Comparison of ENCODE assay signal across 19 cellular contexts in genomic region chr13:113791761-113792160, GRCh38. TPM values are rescaled to one million over a fixed set of nuclear protein-coding genes. Genes with fewer than 3 reads are reported as not detected.
A peak's percentile ranks its signal among the peaks of the same experiment; 100 is the strongest.
DNase-seq lines count a peak whose midpoint lies in the region; ATAC-seq and TF ChIP-seq lines count a peak whose summit lies in the region.
"Had no signal": no experiment of that assay in that cellular context is flagged by ENCODE, and none has a peak within 500 bp of the region (broad histone marks: within the 10 kb centered on the region; RNA-seq: fewer than 3 reads in every experiment).

No MANE protein-coding gene starts in this region.

- H3K4me1 ChIP-seq in heart right ventricle: no peaks in the 10 kb centered on the region
- H3K4me1 ChIP-seq in osteoblast (ENCODE audit: insufficient read depth, low read length): peaks cover under 1% of the 10 kb centered on the region
- H3K4me1 ChIP-seq in upper lobe of right lung: no peaks in the 10 kb centered on the region
- no peaks in the 10 kb centered on the region for H3K4me1 ChIP-seq in CD8-positive, alpha-beta T cell (ENCODE audit: insufficient read depth, low read length)
- H3K4me1 ChIP-seq: A549 had no signal

- intact Hi-C loops in left ventricle myocardium superior (cut with micrococcal nuclease): no loop called here
- intact Hi-C loops in heart right ventricle (cut with DNase I): no loop called here
- intact Hi-C loops in upper lobe of right lung (cut with DNase I): no loop called here
- intact Hi-C loops in CD8-positive, alpha-beta T cell (cut with DNase I, micrococcal nuclease): no loop called here

- H3K27ac ChIP-seq in heart right ventricle (no peak overlapping the region), osteoblast (ENCODE audit: low read depth, low read length) (no peak overlapping the region), upper lobe of right lung (no peak overlapping the region)
- no peak overlapping the region for H3K27ac ChIP-seq in CD8-positive, alpha-beta T cell (ENCODE audit: low read depth, low read length)
- H3K27ac ChIP-seq: 22Rv1, A549, C4-2B had no signal

- H3K27ac Mint-ChIP-seq in CD8-positive, alpha-beta T cell: no peak overlapping the region
- H3K27ac Mint-ChIP-seq: CD4-positive, alpha-beta memory T cell; H9 had no signal

- no peak for ATAC-seq in left ventricle myocardium superior
- ATAC-seq in heart right ventricle: no peak
- ATAC-seq in upper lobe of right lung: no peak
- ATAC-seq in CD8-positive, alpha-beta T cell: no peak
- ATAC-seq: A549, HepG2 had no signal

- CTCF ChIA-PET in CD8-positive, alpha-beta T cell (lab: Charles Lee): no interaction called here

- H3K36me3 ChIP-seq in heart right ventricle: peaks cover 0 to 21% (median 0%) of the 10 kb centered on the region in 9 donors
- no peaks in the 10 kb centered on the region for H3K36me3 ChIP-seq in osteoblast (ENCODE audit: insufficient read depth, low read length)
- H3K36me3 ChIP-seq in upper lobe of right lung: no peaks in the 10 kb centered on the region
- H3K36me3 ChIP-seq in CD8-positive, alpha-beta T cell (ENCODE audit: insufficient read depth, low read length): no peaks in the 10 kb centered on the region

- POLR2A ChIA-PET in CD8-positive, alpha-beta T cell (lab: Charles Lee): no interaction called here

- peak; percentile 8 for DNase-seq in activated CD8-positive, alpha-beta memory T cell treated with anti-CD3 and anti-CD28 coated beads, Interleukin-2, amount 50 U/mL, for 4 hours
- DNase-seq in activated CD8-positive, alpha-beta memory T cell treated with anti-CD3 and anti-CD28 coated beads, Interleukin-2, amount 50 U/mL, for 48 hours: no peak
- DNase-seq in left ventricle myocardium superior (peak; percentile 9), heart right ventricle (no peak), osteoblast (ENCODE audit: insufficient read length, low spot score, missing footprints) (peak; percentile 73), upper lobe of right lung (peak; percentile 23), mesenteric fat pad (ENCODE audit: low spot score) (no peak)
- DNase-seq in CD8-positive, alpha-beta T cell: no peak
- DNase-seq: AML-193; Calu3; CD4-positive, alpha-beta memory T cell; DMS79 treated with DMSO at 0.1 percent for 48 hours; GF-D8; GOT3; H9 had no signal

- H2AFZ ChIP-seq in osteoblast (ENCODE audit: low read length): no peak overlapping the region

- no peaks in the 10 kb centered on the region for H3K4me1 Mint-ChIP-seq in CD8-positive, alpha-beta T cell (ENCODE audit: low read depth)
- H3K4me1 Mint-ChIP-seq: CD4-positive, alpha-beta memory T cell had no signal

- no peaks in the 10 kb centered on the region for H3K9me3 Mint-ChIP-seq in CD8-positive, alpha-beta T cell
- H3K9me3 Mint-ChIP-seq: CD4-positive, alpha-beta memory T cell; H9 had no signal

- TF ChIP-seq CTCF in heart right ventricle (IDR thresholded peaks at IDR 0.05) (no peak), osteoblast (IDR thresholded peaks at IDR 0.05; ENCODE audit: extremely low read depth, low read depth, low read length) (no peak), upper lobe of right lung (IDR thresholded peaks at IDR 0.05) (no peak)
- no peak for TF ChIP-seq CTCF in CD8-positive, alpha-beta T cell (IDR thresholded peaks at IDR 0.05)

- no peaks in the 10 kb centered on the region for H3K79me2 ChIP-seq in osteoblast (ENCODE audit: insufficient read depth, low read length)

- peaks cover 0 to 2% (median 0%) of the 10 kb centered on the region in 7 donors for H3K27me3 ChIP-seq in heart right ventricle
- peaks cover 11% of the 10 kb centered on the region for H3K27me3 ChIP-seq in osteoblast (ENCODE audit: insufficient read depth, low read length)
- no peaks in the 10 kb centered on the region for H3K27me3 ChIP-seq in upper lobe of right lung
- H3K27me3 ChIP-seq in CD8-positive, alpha-beta T cell (ENCODE audit: insufficient read depth, low read length): no peaks in the 10 kb centered on the region

- H3K4me3 Mint-ChIP-seq in CD8-positive, alpha-beta T cell: no peak overlapping the region
- H3K4me3 Mint-ChIP-seq: CD4-positive, alpha-beta memory T cell; H9 had no signal

- no peaks in the 10 kb centered on the region for H4K20me1 ChIP-seq in osteoblast (ENCODE audit: insufficient read depth, low read length)

- H3K4me3 ChIP-seq in heart right ventricle: no peak overlapping the region
- H3K4me3 ChIP-seq in osteoblast (ENCODE audit: insufficient read depth, low read length): no peak overlapping the region
- H3K4me3 ChIP-seq in upper lobe of right lung: no peak overlapping the region
- no peak overlapping the region for H3K4me3 ChIP-seq in CD8-positive, alpha-beta T cell (ENCODE audit: low read depth, low read length)
- H3K4me3 ChIP-seq: A549 had no signal

- 78 to 85% methylated on average over 19 of the region's 19 CpGs for WGBS in heart right ventricle, 2 donors

- H3K27me3 Mint-ChIP-seq in CD8-positive, alpha-beta T cell (ENCODE audit: low read depth): peaks cover 5% of the 10 kb centered on the region

- no peak overlapping the region for H3K4me2 ChIP-seq in osteoblast (ENCODE audit: insufficient read depth, low read length)
- H3K4me2 ChIP-seq: A549 had no signal

- H3K9me3 ChIP-seq in heart right ventricle (no peaks in the 10 kb centered on the region), osteoblast (ENCODE audit: low read depth, low read length) (no peaks in the 10 kb centered on the region), upper lobe of right lung (no peaks in the 10 kb centered on the region)
- H3K9me3 ChIP-seq in CD8-positive, alpha-beta T cell (ENCODE audit: low read length): no peaks in the 10 kb centered on the region
- H3K9me3 ChIP-seq: A549 had no signal

- no peaks in the 10 kb centered on the region for H3K36me3 Mint-ChIP-seq in CD8-positive, alpha-beta T cell
- H3K36me3 Mint-ChIP-seq: CD4-positive, alpha-beta memory T cell had no signal

RNA-seq across cellular contexts. Expression of gene TMEM255B, which starts 32.7 kb away (rescaled TPM):
- total RNA-seq in left ventricle myocardium superior: 12.1 TPM
- 10 to 100 TPM in 2 of 10 donors, 1 to 10 TPM in 8; 2.4 to 11.1 (median 5.5) TPM for total RNA-seq in heart right ventricle
- 10 to 100 TPM in 1 of 2 donors, 1 to 10 TPM in 1; 8.6 to 12.9 TPM for polyA plus RNA-seq in heart right ventricle
- 1.8 and 2.9 TPM in 2 replicates for total RNA-seq in osteoblast
- 43.6 TPM for total RNA-seq in upper lobe of right lung
- total RNA-seq in mesenteric fat pad: 22.7 TPM
- under 1 TPM; 0.60 to 0.83 TPM for total RNA-seq in CD8-positive, alpha-beta T cell
- total RNA-seq: Calu3, HepG2 had no signal
- polyA plus RNA-seq: HepG2 had no signal

Comparison
In these comparisons a context has a peak if more than half of its experiments do, and no peak if none do; other contexts are left out.
1. DNase-seq: peak in activated CD8-positive, alpha-beta memory T cell treated with anti-CD3 and anti-CD28 coated beads, Interleukin-2, amount 50 U/mL, for 4 hours (single experiment), left ventricle myocardium superior (single experiment), osteoblast (single experiment) and upper lobe of right lung (single experiment); none in activated CD8-positive, alpha-beta memory T cell treated with anti-CD3 and anti-CD28 coated beads, Interleukin-2, amount 50 U/mL, for 48 hours (single experiment), heart right ventricle (0 of 2), mesenteric fat pad (single experiment) and CD8-positive, alpha-beta T cell (0 of 7).